Comparison of ENCODE assay signal across 1 cellular context in genomic region chr4:93842512-93843252, GRCh38.
TF ChIP-seq lines count a peak whose summit lies in the region.

No MANE protein-coding gene starts in this region.

TF ChIP-seq in GM12878, 131 proteins besides CTCF, POLR2A, EP300 and RAD21 (continued from another document):
- TF ChIP-seq NKRF (conservative IDR thresholded peaks at IDR 0.05) (no peak), IKZF2 (IDR thresholded peaks at IDR 0.05) (no peak), CUX1 (IDR thresholded peaks at IDR 0.05; ENCODE audit: insufficient replicate concordance, low read depth, low read length) (no peak), NRF1 (conservative IDR thresholded peaks at IDR 0.05; ENCODE audit: low read depth, low read length) (no peak), CHD2 (IDR thresholded peaks at IDR 0.05; ENCODE audit: borderline replicate concordance, low read depth, low read length) (no peak), RUNX3 (IDR thresholded peaks at IDR 0.05; ENCODE audit: low read length) (no peak), IRF5 (IDR thresholded peaks at IDR 0.05; ENCODE audit: borderline replicate concordance) (no peak), RFX5 (IDR thresholded peaks at IDR 0.05; ENCODE audit: low read depth, low read length) (no peak), USF2 (IDR thresholded peaks at IDR 0.05; ENCODE audit: borderline replicate concordance, low read depth, low read length) (no peak), POLR2AphosphoS5 (IDR thresholded peaks at IDR 0.05; ENCODE audit: low read length) (no peak), BCLAF1 (IDR thresholded peaks at IDR 0.05) (no peak)
